1 cellular context compared by ENCODE assay signal in genomic region chr11:2592559-2593392, GRCh38.
TF ChIP-seq lines count a peak whose summit lies in the region.

No MANE protein-coding gene starts in this region.

TF ChIP-seq in IMR-90, 13 proteins besides CTCF, POLR2A, EP300 and RAD21:
- no peak for TF ChIP-seq RCOR1 (IDR thresholded peaks at IDR 0.05; ENCODE audit: insufficient replicate concordance, low read length)
- TF ChIP-seq CEBPB (IDR thresholded peaks at IDR 0.05; ENCODE audit: low read depth, low read length): no peak
- no peak for TF ChIP-seq USF2 (IDR thresholded peaks at IDR 0.05; ENCODE audit: low read depth, low read length)
- no peak for TF ChIP-seq RFX5 (IDR thresholded peaks at IDR 0.05; ENCODE audit: low read depth, low read length)
- TF ChIP-seq CHD1 (IDR thresholded peaks at IDR 0.05; ENCODE audit: low read depth, low read length): no peak
- TF ChIP-seq BHLHE40 (IDR thresholded peaks at IDR 0.05; ENCODE audit: low read depth, low read length): no peak
- TF ChIP-seq, protein P1, sequence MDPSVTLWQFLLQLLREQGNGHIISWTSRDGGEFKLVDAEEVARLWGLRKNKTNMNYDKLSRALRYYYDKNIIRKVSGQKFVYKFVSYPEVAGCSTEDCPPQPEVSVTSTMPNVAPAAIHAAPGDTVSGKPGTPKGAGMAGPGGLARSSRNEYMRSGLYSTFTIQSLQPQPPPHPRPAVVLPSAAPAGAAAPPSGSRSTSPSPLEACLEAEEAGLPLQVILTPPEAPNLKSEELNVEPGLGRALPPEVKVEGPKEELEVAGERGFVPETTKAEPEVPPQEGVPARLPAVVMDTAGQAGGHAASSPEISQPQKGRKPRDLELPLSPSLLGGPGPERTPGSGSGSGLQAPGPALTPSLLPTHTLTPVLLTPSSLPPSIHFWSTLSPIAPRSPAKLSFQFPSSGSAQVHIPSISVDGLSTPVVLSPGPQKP (IDR thresholded peaks at IDR 0.05; ENCODE audit: borderline replicate concordance, low read depth, low read length): no peak
- no peak for TF ChIP-seq MAFK (IDR thresholded peaks at IDR 0.05; ENCODE audit: low read depth, low read length)
- no peak for TF ChIP-seq NFE2L2 (IDR thresholded peaks at IDR 0.05; ENCODE audit: low read depth, low read length)
- no peak for TF ChIP-seq MXI1 (IDR thresholded peaks at IDR 0.05; ENCODE audit: borderline replicate concordance, low read depth, low read length)
- no peak for TF ChIP-seq FOS (IDR thresholded peaks at IDR 0.05; ENCODE audit: low read depth, low read length)
- TF ChIP-seq MAZ (IDR thresholded peaks at IDR 0.05; ENCODE audit: borderline replicate concordance, low read depth, low read length): no peak
